ENCODE assay signal across 1 cellular context in genomic region chr17:69175812-69176517, GRCh38.
TF ChIP-seq lines count a peak whose summit lies in the region.

No MANE protein-coding gene starts in this region.

TF ChIP-seq in HepG2, 621 proteins besides CTCF, POLR2A, EP300 and RAD21 (continued from another document and continues in another):
- TF ChIP-seq TCF12 (IDR thresholded peaks at IDR 0.05) (no peak), TCF12 (CRISPR knock-in tag; IDR thresholded peaks at IDR 0.05) (no peak), ZBTB10 (CRISPR knock-in tag; IDR thresholded peaks at IDR 0.05; ENCODE audit: borderline replicate concordance) (no peak), PRPF4 (IDR thresholded peaks at IDR 0.05; ENCODE audit: low read depth, low read length, poor library complexity, severe bottlenecking) (no peak), CHD4 (IDR thresholded peaks at IDR 0.05; ENCODE audit: borderline replicate concordance, low read length) (no peak), BCL6 (CRISPR knock-in tag; IDR thresholded peaks at IDR 0.05) (peak; percentile 24; the same call in 1 of the 2 replicates), NFIB (CRISPR knock-in tag; IDR thresholded peaks at IDR 0.05; ENCODE audit: borderline replicate concordance) (no peak), ZNF768 (CRISPR knock-in tag; IDR thresholded peaks at IDR 0.05) (no peak), HOMEZ (CRISPR knock-in tag; IDR thresholded peaks at IDR 0.05; ENCODE audit: low read depth) (peak; percentile 96), TMF1 (CRISPR knock-in tag; IDR thresholded peaks at IDR 0.05; ENCODE audit: low read depth) (no peak), REXO4 (CRISPR knock-in tag; IDR thresholded peaks at IDR 0.05; ENCODE audit: borderline replicate concordance) (no peak), CEBPB (IDR thresholded peaks at IDR 0.05; ENCODE audit: borderline replicate concordance, low read depth, low read length) (peak; percentile 81), HOXA5 (CRISPR knock-in tag; IDR thresholded peaks at IDR 0.05) (no peak), CC2D1A (CRISPR knock-in tag; IDR thresholded peaks at IDR 0.05) (no peak), ZNF770 (CRISPR knock-in tag; IDR thresholded peaks at IDR 0.05) (no peak), HIVEP1 (CRISPR knock-in tag; IDR thresholded peaks at IDR 0.05) (no peak), ZNF34 (CRISPR knock-in tag; IDR thresholded peaks at IDR 0.05; ENCODE audit: borderline replicate concordance) (no peak), ZNF33B (CRISPR knock-in tag; IDR thresholded peaks at IDR 0.05) (no peak), ZNF672 (CRISPR knock-in tag; IDR thresholded peaks at IDR 0.05) (no peak), NFIC (IDR thresholded peaks at IDR 0.05; ENCODE audit: low read length) (peak; percentile 54; the same call in 1 of the 2 replicates), CBX2 (IDR thresholded peaks at IDR 0.05; ENCODE audit: low read depth, low read length) (no peak), CBX2 (CRISPR knock-in tag; IDR thresholded peaks at IDR 0.05; ENCODE audit: low read depth) (no peak), NFKB2 (CRISPR knock-in tag; IDR thresholded peaks at IDR 0.05; ENCODE audit: borderline replicate concordance) (no peak), THRA (CRISPR knock-in tag; IDR thresholded peaks at IDR 0.05; ENCODE audit: borderline replicate concordance) (no peak), MED1 (CRISPR knock-in tag; IDR thresholded peaks at IDR 0.05) (peak; percentile 80), NR2F1 (CRISPR knock-in tag; IDR thresholded peaks at IDR 0.05) (0 out of 4 replicates have a peak, but pooled peaks of 1 of the 2 experiments have one; percentile 23), ZFP1 (CRISPR knock-in tag; IDR thresholded peaks at IDR 0.05) (no peak), YEATS2 (CRISPR knock-in tag; IDR thresholded peaks at IDR 0.05; ENCODE audit: borderline replicate concordance) (no peak), SOX13 (IDR thresholded peaks at IDR 0.05) (no peak), SOX13 (CRISPR knock-in tag; conservative IDR thresholded peaks at IDR 0.05 in 1 of 2, IDR thresholded peaks at IDR 0.05 in 1 of 2) (peak in 1 of 2 experiments; percentile 79; a peak in 2 of 4 replicates), PHF20 (CRISPR knock-in tag; IDR thresholded peaks at IDR 0.05) (no peak), ATF4 (CRISPR knock-in tag; IDR thresholded peaks at IDR 0.05) (peak in 1 of 2 experiments; percentile 97; a peak in 2 of 4 replicates), ZNF230 (CRISPR knock-in tag; IDR thresholded peaks at IDR 0.05) (no peak), PAWR (CRISPR knock-in tag; IDR thresholded peaks at IDR 0.05; ENCODE audit: borderline replicate concordance) (no peak), RBM39 (IDR thresholded peaks at IDR 0.05; ENCODE audit: low read depth, low read length, poor library complexity, severe bottlenecking) (no peak), FOXK1 (CRISPR knock-in tag; IDR thresholded peaks at IDR 0.05; ENCODE audit: borderline replicate concordance, low read depth) (peak; percentile 56; the same call in 1 of the 2 replicates), MIER3 (CRISPR knock-in tag; IDR thresholded peaks at IDR 0.05; ENCODE audit: borderline replicate concordance) (no peak), HOXA9 (CRISPR knock-in tag; IDR thresholded peaks at IDR 0.05; ENCODE audit: borderline replicate concordance) (no peak), ARID5B (CRISPR knock-in tag; IDR thresholded peaks at IDR 0.05) (peak; percentile 84), FOXA3 (CRISPR knock-in tag; IDR thresholded peaks at IDR 0.05) (peak; percentile 84; the same call in 1 of the 2 replicates), ZNF335 (CRISPR knock-in tag; IDR thresholded peaks at IDR 0.05) (0 out of 2 replicates have a peak, but pooled peaks have one; percentile 44), ATF3 (CRISPR knock-in tag; IDR thresholded peaks at IDR 0.05) (peak; percentile 81), HNRNPL (IDR thresholded peaks at IDR 0.05; ENCODE audit: low read depth, low read length) (no peak), ELF4 (CRISPR knock-in tag; IDR thresholded peaks at IDR 0.05; ENCODE audit: borderline replicate concordance) (no peak), ZNF331 (CRISPR knock-in tag; IDR thresholded peaks at IDR 0.05) (0 out of 2 replicates have a peak, but pooled peaks have one; percentile 41), HDAC2 (CRISPR knock-in tag; IDR thresholded peaks at IDR 0.05) (peak; percentile 12; the same call in 1 of the 2 replicates), ZGPAT (CRISPR knock-in tag; IDR thresholded peaks at IDR 0.05) (peak; percentile 27; the same call in 1 of the 2 replicates), DNMT3B (CRISPR knock-in tag; conservative IDR thresholded peaks at IDR 0.05) (no peak), ZBTB25 (CRISPR knock-in tag; IDR thresholded peaks at IDR 0.05) (no peak), GATAD1 (CRISPR knock-in tag; IDR thresholded peaks at IDR 0.05) (0 out of 2 replicates have a peak, but pooled peaks have one; percentile 27), ZNF629 (CRISPR knock-in tag; conservative IDR thresholded peaks at IDR 0.05) (no peak)
